In the genomic region with DNA sequence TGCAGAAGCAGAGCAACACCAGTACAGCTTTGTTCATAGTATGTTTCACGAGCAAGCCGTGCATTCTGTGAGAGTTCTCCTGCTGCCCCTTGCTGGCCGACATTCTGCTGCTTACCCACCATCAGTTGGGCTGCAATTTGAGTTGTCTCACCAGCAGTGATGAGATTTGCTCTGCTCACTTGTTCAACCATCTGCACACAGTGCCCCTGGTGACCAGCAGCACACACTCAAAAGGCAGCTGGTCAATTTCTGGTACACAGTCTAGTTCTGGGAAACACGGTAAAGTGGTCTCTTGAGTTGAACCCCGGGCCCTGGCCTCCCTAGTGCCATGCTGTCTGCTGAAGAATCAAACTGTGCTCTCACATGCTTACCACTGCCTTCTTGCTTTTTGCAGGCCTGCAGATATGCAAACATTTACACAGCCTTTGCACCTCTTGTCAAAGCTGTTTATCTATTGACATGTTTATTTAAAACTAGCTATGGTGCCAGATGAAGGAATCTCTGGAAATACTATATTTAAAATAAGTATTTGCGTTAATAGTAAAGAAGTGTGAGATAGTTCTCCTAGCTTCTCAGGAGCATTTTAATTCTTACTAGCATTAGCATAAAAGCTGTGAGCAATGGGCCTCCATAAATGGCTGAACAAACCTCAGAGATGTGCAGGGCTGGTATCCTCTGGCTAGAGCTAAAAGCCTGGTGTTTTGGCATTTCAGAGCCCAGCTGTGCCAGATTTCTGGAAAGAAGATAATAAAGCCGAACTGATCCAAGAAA, we compare ENCODE assay signal across 18 cellular contexts.
DNase-seq lines count a peak whose midpoint lies in the region; ATAC-seq and TF ChIP-seq lines count a peak whose summit lies in the region.
"Had no signal": no experiment of that assay in that cellular context is flagged by ENCODE, and none has a peak within 500 bp of the region (broad histone marks: within the 10 kb centered on the region; RNA-seq: fewer than 3 reads in every experiment).

No MANE protein-coding gene starts in this region.

- no peak overlapping the region for H3K27ac ChIP-seq in IMR-90 (ENCODE audit: insufficient read depth, low read length)
- H3K27ac ChIP-seq in WERI-Rb-1: no peak overlapping the region
- no peak overlapping the region for H3K27ac ChIP-seq in left lung
- H3K27ac ChIP-seq: esophagus squamous epithelium, RWPE1, skin epidermis, thyroid gland had no signal

- WGBS in IMR-90 (ENCODE audit: extremely low coverage in 2 of 2, insufficient read length in 1 of 2), 2 experiments: 37% methylated on average over 3 of the region's 7 CpGs; no CpG with 5 or more reads in 1 of the 2 experiments

- CTCF ChIA-PET in IMR-90 (lab: Yijun Ruan, JAX): interaction anchor here (0.6 to 1.5 kb wide), 4 partner anchors 8 to 89 kb away, joined by 3 to 7 read pairs (median 4); no protein-coding TSS in a partner anchor

- in situ Hi-C loops in IMR-90 (cut with MboI; ENCODE audit: low sequenced_read_pairs): no loop called here

- no peaks in the 10 kb centered on the region for H3K79me1 ChIP-seq in IMR-90 (ENCODE audit: low read depth in 1 of 2, low read length in 2 of 2)

- dilution Hi-C loops in IMR-90 (cut with HindIII; ENCODE audit: low sequenced_read_pairs, unreplicated experiment): no loop called here

- no peak overlapping the region for H2AK9ac ChIP-seq in IMR-90 (replicated peaks; ENCODE audit: low read depth, low read length, poor library complexity)

- 0 out of 2 replicates have a peak, but pooled peaks cover 3% of the 10 kb centered on the region for H3K9me1 ChIP-seq in IMR-90 (ENCODE audit: insufficient read depth, low read length)

- no peak overlapping the region for H2BK15ac ChIP-seq in IMR-90 (ENCODE audit: low read depth, low read length)

- H3K18ac ChIP-seq in IMR-90 (ENCODE audit: low read depth, low read length): no peak overlapping the region

- peak; percentile 65 for DNase-seq in DMS53 (lab: John Stamatoyannopoulos, UW)
- DNase-seq in IMR-90: peak; percentile 4
- DNase-seq in WERI-Rb-1: peak; percentile 50
- no peak for DNase-seq in left ventricle myocardium superior
- no peak for DNase-seq in left lung
- DNase-seq: activated CD4-positive, alpha-beta T cell treated with anti-CD3 and anti-CD28 coated beads, Interleukin-2, amount 10 ng/mL, durations not matched to agents 24 days and 14 days; esophagus squamous epithelium; GF-D8; GOT3; Karpas-422; NCI-H187; NCI-H748 treated with DMSO at 0.1 percent for 48 hours; thyroid gland had no signal

- no peak overlapping the region for H3K9ac ChIP-seq in IMR-90 (ENCODE audit: low read depth, low read length)

- H2BK5ac ChIP-seq in IMR-90 (ENCODE audit: low read depth, low read length, poor library complexity, severe bottlenecking): no peak overlapping the region

- no peaks in the 10 kb centered on the region for H4K20me1 ChIP-seq in IMR-90 (ENCODE audit: insufficient read depth, low read length)

- TF ChIP-seq RAD21 in IMR-90 (IDR thresholded peaks at IDR 0.05; ENCODE audit: low read length): no peak

- peak overlapping the region; percentile 16; the same call in 1 of the 2 replicates for H3K4me2 ChIP-seq in IMR-90 (ENCODE audit: low read depth, low read length)

- no peak overlapping the region for H4K5ac ChIP-seq in IMR-90 (ENCODE audit: low read depth, low read length)

- POLR2A ChIA-PET in IMR-90 (lab: Charles Lee; ENCODE audit: unreplicated experiment): no interaction called here

- no peak overlapping the region; the same call in 1 of the 2 replicates for H3K4ac ChIP-seq in IMR-90 (ENCODE audit: low read depth, low read length)

- ATAC-seq in IMR-90 (ENCODE audit: low read depth) (peak; percentile 59), left ventricle myocardium superior (peak; percentile 47), HG03439 (IDR thresholded peaks at IDR 0.05; ENCODE audit: unreplicated experiment) (no peak), GM21529 (IDR thresholded peaks at IDR 0.05; ENCODE audit: unreplicated experiment) (no peak), GM19351 (IDR thresholded peaks at IDR 0.05; ENCODE audit: unreplicated experiment) (no peak), left lung (no peak)

- no peak overlapping the region for H4K91ac ChIP-seq in IMR-90 (ENCODE audit: insufficient read depth, low read depth, low read length)

- H2AFZ ChIP-seq in IMR-90 (replicated peaks; ENCODE audit: low read length, poor library complexity): peak overlapping the region; percentile 71

- H2AK5ac ChIP-seq in IMR-90 (ENCODE audit: low read depth, low read length): no peak overlapping the region

- no peak overlapping the region for H2BK20ac ChIP-seq in IMR-90 (ENCODE audit: low read depth, low read length)

- no peak overlapping the region for H3K23ac ChIP-seq in IMR-90 (ENCODE audit: low read depth, low read length)

- TF ChIP-seq CTCF in IMR-90 (conservative IDR thresholded peaks at IDR 0.05; ENCODE audit: low read depth, low read length) (no peak), WERI-Rb-1 (IDR thresholded peaks at IDR 0.05; ENCODE audit: low read depth, low read length) (peak; percentile 36), left lung (IDR thresholded peaks at IDR 0.05) (no peak)

- H4K8ac ChIP-seq in IMR-90 (ENCODE audit: low read depth in 2 of 2, low read length in 2 of 2): no peak overlapping the region

- H2BK120ac ChIP-seq in IMR-90 (ENCODE audit: low read depth, low read length): no peak overlapping the region

- no peaks in the 10 kb centered on the region for H3K27me3 ChIP-seq in IMR-90 (ENCODE audit: control insufficient read depth, insufficient read depth, low read length)
- no peaks in the 10 kb centered on the region for H3K27me3 ChIP-seq in WERI-Rb-1 (ENCODE audit: insufficient read depth, low read depth, severe bottlenecking)
- H3K27me3 ChIP-seq in left lung: no peaks in the 10 kb centered on the region
- H3K27me3 ChIP-seq: esophagus squamous epithelium, thyroid gland had no signal

- no peak overlapping the region for H3K56ac ChIP-seq in IMR-90 (ENCODE audit: extremely low read depth, insufficient read depth, low read length)

- H3K4me3 ChIP-seq in IMR-90 (ENCODE audit: insufficient read depth, low read depth, low read length): no peak overlapping the region
- H3K4me3 ChIP-seq in WERI-Rb-1 (ENCODE audit: low read depth, low read length): no peak overlapping the region
- no peak overlapping the region for H3K4me3 ChIP-seq in left lung
- H3K4me3 ChIP-seq: esophagus squamous epithelium, skin epidermis, thyroid gland had no signal

- H3K4me1 ChIP-seq in IMR-90 (ENCODE audit: control insufficient read depth, insufficient read depth, low read length) (peaks cover 5% of the 10 kb centered on the region), left lung (no peaks in the 10 kb centered on the region)
- H3K4me1 ChIP-seq: esophagus squamous epithelium, thyroid gland had no signal

- BruUV-seq in IMR-90 (replicated peaks; lab: Mats Ljungman, UMichigan): no TSS peak

- intact Hi-C loops in IMR-90 (cut with micrococcal nuclease): no loop called here
- intact Hi-C loops in left ventricle myocardium superior (cut with micrococcal nuclease): no loop called here
- intact Hi-C loops in left lung (cut with DNase I): no loop called here

- H3K14ac ChIP-seq in IMR-90 (replicated peaks; ENCODE audit: low read depth, low read length): no peak overlapping the region

- H3K9me3 ChIP-seq in IMR-90 (ENCODE audit: control insufficient read depth, insufficient read depth, low read length): no peaks in the 10 kb centered on the region
- H3K9me3 ChIP-seq in WERI-Rb-1 (ENCODE audit: severe bottlenecking): no peaks in the 10 kb centered on the region
- no peaks in the 10 kb centered on the region for H3K9me3 ChIP-seq in left lung
- H3K9me3 ChIP-seq: esophagus squamous epithelium, thyroid gland had no signal

- no peaks in the 10 kb centered on the region for H3K36me3 ChIP-seq in IMR-90 (ENCODE audit: control insufficient read depth, insufficient read depth, low read length)
- H3K36me3 ChIP-seq in WERI-Rb-1: no peaks in the 10 kb centered on the region
- H3K36me3 ChIP-seq in left lung: no peaks in the 10 kb centered on the region
- H3K36me3 ChIP-seq: esophagus squamous epithelium, thyroid gland had no signal

- TF ChIP-seq POLR2A in IMR-90 (IDR thresholded peaks at IDR 0.05; ENCODE audit: low read depth, low read length): no peak

TF ChIP-seq in IMR-90, 13 proteins besides CTCF, POLR2A, EP300 and RAD21:
- TF ChIP-seq RFX5 (IDR thresholded peaks at IDR 0.05; ENCODE audit: low read depth, low read length): no peak
- TF ChIP-seq MAZ (IDR thresholded peaks at IDR 0.05; ENCODE audit: borderline replicate concordance, low read depth, low read length): no peak
- TF ChIP-seq FOS (IDR thresholded peaks at IDR 0.05; ENCODE audit: low read depth, low read length): no peak
- no peak for TF ChIP-seq RCOR1 (IDR thresholded peaks at IDR 0.05; ENCODE audit: insufficient replicate concordance, low read length)
- no peak for TF ChIP-seq SMC3 (IDR thresholded peaks at IDR 0.05; ENCODE audit: low read depth, low read length)
- TF ChIP-seq MAFK (IDR thresholded peaks at IDR 0.05; ENCODE audit: low read depth, low read length): no peak
- TF ChIP-seq USF2 (IDR thresholded peaks at IDR 0.05; ENCODE audit: low read depth, low read length): no peak
- no peak for TF ChIP-seq MXI1 (IDR thresholded peaks at IDR 0.05; ENCODE audit: borderline replicate concordance, low read depth, low read length)
- no peak for TF ChIP-seq NFE2L2 (IDR thresholded peaks at IDR 0.05; ENCODE audit: low read depth, low read length)
- TF ChIP-seq CEBPB (IDR thresholded peaks at IDR 0.05; ENCODE audit: low read depth, low read length): no peak
- TF ChIP-seq, protein P1, sequence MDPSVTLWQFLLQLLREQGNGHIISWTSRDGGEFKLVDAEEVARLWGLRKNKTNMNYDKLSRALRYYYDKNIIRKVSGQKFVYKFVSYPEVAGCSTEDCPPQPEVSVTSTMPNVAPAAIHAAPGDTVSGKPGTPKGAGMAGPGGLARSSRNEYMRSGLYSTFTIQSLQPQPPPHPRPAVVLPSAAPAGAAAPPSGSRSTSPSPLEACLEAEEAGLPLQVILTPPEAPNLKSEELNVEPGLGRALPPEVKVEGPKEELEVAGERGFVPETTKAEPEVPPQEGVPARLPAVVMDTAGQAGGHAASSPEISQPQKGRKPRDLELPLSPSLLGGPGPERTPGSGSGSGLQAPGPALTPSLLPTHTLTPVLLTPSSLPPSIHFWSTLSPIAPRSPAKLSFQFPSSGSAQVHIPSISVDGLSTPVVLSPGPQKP (IDR thresholded peaks at IDR 0.05; ENCODE audit: borderline replicate concordance, low read depth, low read length): no peak

Comparison
In these comparisons a context has a peak if more than half of its experiments do, and no peak if none do; other contexts are left out.
1. DNase-seq: peak in DMS53 (single experiment), IMR-90 (single experiment) and WERI-Rb-1 (single experiment); none in left ventricle myocardium superior (single experiment) and left lung (0 of 2).
2. ATAC-seq: peak in IMR-90 (single experiment) and left ventricle myocardium superior (single experiment); none in HG03439 (single experiment), GM21529 (single experiment), GM19351 (single experiment) and left lung (single experiment).